ENCODE assay signal across 13 cellular contexts in genomic region chrX:2584659-2585470, GRCh38.
DNase-seq lines count a peak whose midpoint lies in the region; ATAC-seq and TF ChIP-seq lines count a peak whose summit lies in the region.
"Had no signal": no experiment of that assay in that cellular context is flagged by ENCODE, and none has a peak within 500 bp of the region (broad histone marks: within the 10 kb centered on the region; RNA-seq: fewer than 3 reads in every experiment).

No MANE protein-coding gene starts in this region.

- DNase-seq in activated T-cell treated with anti-CD3 and anti-CD28 coated beads, Interleukin-2, amount 50 U/mL, for 72 hours: no peak
- DNase-seq in activated T-cell treated with anti-CD3 and anti-CD28 coated beads, Interleukin-2, amount 50 U/mL, for 48 hours: no peak
- DNase-seq in left kidney (ENCODE audit: low read depth, low spot score) (peak; percentile 64), amniotic stem cell (lab: John Stamatoyannopoulos, UW) (no peak), gastrocnemius medialis (no peak)
- DNase-seq in stimulated activated effector memory CD8-positive, alpha-beta T cell treated with anti-CD3 and anti-CD28 coated beads, Interleukin-12 subunit alpha, Interleukin-12 subunit beta, amount 100 ng/mL, for 72 hours (ENCODE audit: low spot score in 2 of 2): no peak
- DNase-seq: left ventricle myocardium superior; NK-92 treated with Interleukin-12 subunit alpha and Interleukin-12 subunit beta, amount 100 ng/mL, for 24 hours; SJCRH30; trophoblast cell had no signal

- TF ChIP-seq CTCF in brain (conservative IDR thresholded peaks at IDR 0.05) (no peak), gastrocnemius medialis (IDR thresholded peaks at IDR 0.05 in 4 of 5, conservative IDR thresholded peaks at IDR 0.05 in 1 of 5) (no peak)

- no peak for TF ChIP-seq POLR2A in gastrocnemius medialis (IDR thresholded peaks at IDR 0.05)

- H3K4me1 Mint-ChIP-seq in activated T-cell treated with anti-CD3 and anti-CD28 coated beads, Interleukin-2, amount 50 U/mL, for 72 hours (ENCODE audit: low read depth): peaks cover 4% of the 10 kb centered on the region
- peaks cover 35% of the 10 kb centered on the region for H3K4me1 Mint-ChIP-seq in brain
- H3K4me1 Mint-ChIP-seq in stimulated activated effector memory CD8-positive, alpha-beta T cell treated with anti-CD3 and anti-CD28 coated beads, Interleukin-12 subunit alpha, Interleukin-12 subunit beta, amount 100 ng/mL, for 72 hours: peaks cover 6% of the 10 kb centered on the region

- H3K27ac ChIP-seq in gastrocnemius medialis: no peak overlapping the region
- H3K27ac ChIP-seq: pancreas, SJCRH30 had no signal

- no peak for ATAC-seq in activated T-cell treated with anti-CD3 and anti-CD28 coated beads, Interleukin-2, amount 50 U/mL, for 72 hours (replicated peaks in 1 of 2)
- no peak for ATAC-seq in stimulated activated effector memory CD8-positive, alpha-beta T cell treated with anti-CD3 and anti-CD28 coated beads, Interleukin-12 subunit alpha, Interleukin-12 subunit beta, amount 100 ng/mL, for 72 hours
- ATAC-seq in GM19035 (IDR thresholded peaks at IDR 0.05; ENCODE audit: unreplicated experiment): no peak
- no peak for ATAC-seq in gastrocnemius medialis
- ATAC-seq: pancreas had no signal

- in situ Hi-C loops in gastrocnemius medialis (cut with MboI; ENCODE audit: low sequenced_read_pairs in 4 of 4): loop anchor here in 2 of 4 donors (25.0 kb wide), 2 partner anchors 298 to 923 kb away; no protein-coding TSS in a partner anchor

- peaks cover 35% of the 10 kb centered on the region for H3K27me3 Mint-ChIP-seq in activated T-cell treated with anti-CD3 and anti-CD28 coated beads, Interleukin-2, amount 50 U/mL, for 72 hours (ENCODE audit: low read depth)
- H3K27me3 Mint-ChIP-seq in brain: peaks cover 55% of the 10 kb centered on the region

- peaks cover 29 to 42% (median 31%) of the 10 kb centered on the region in 3 donors for H3K27me3 ChIP-seq in gastrocnemius medialis
- H3K27me3 ChIP-seq: SJCRH30 had no signal

- H3K36me3 ChIP-seq in gastrocnemius medialis: no peaks in the 10 kb centered on the region
- H3K36me3 ChIP-seq: pancreas, SJCRH30 had no signal

- no peaks in the 10 kb centered on the region for H3K4me1 ChIP-seq in gastrocnemius medialis
- H3K4me1 ChIP-seq: SJCRH30 had no signal

- peak overlapping the region; percentile 78 to 79 for H3K4me3 Mint-ChIP-seq in activated T-cell treated with anti-CD3 and anti-CD28 coated beads, Interleukin-2, amount 50 U/mL, for 72 hours
- H3K4me3 Mint-ChIP-seq in brain: peak overlapping the region; percentile 87 to 97 (median 94)
- peak overlapping the region; percentile 38 for H3K4me3 Mint-ChIP-seq in stimulated activated effector memory CD8-positive, alpha-beta T cell treated with anti-CD3 and anti-CD28 coated beads, Interleukin-12 subunit alpha, Interleukin-12 subunit beta, amount 100 ng/mL, for 72 hours

- H3K4me3 ChIP-seq in gastrocnemius medialis: no peak overlapping the region
- H3K4me3 ChIP-seq: pancreas, SJCRH30 had no signal

- no peaks in the 10 kb centered on the region for H3K9me3 ChIP-seq in gastrocnemius medialis
- H3K9me3 ChIP-seq: pancreas, SJCRH30 had no signal

- H3K27ac Mint-ChIP-seq in activated T-cell treated with anti-CD3 and anti-CD28 coated beads, Interleukin-2, amount 50 U/mL, for 72 hours: no peak overlapping the region
- peak overlapping the region; percentile 8 to 90 (median 83) for H3K27ac Mint-ChIP-seq in brain
- no peak overlapping the region for H3K27ac Mint-ChIP-seq in stimulated activated effector memory CD8-positive, alpha-beta T cell treated with anti-CD3 and anti-CD28 coated beads, Interleukin-12 subunit alpha, Interleukin-12 subunit beta, amount 100 ng/mL, for 72 hours

- intact Hi-C loops in gastrocnemius medialis (cut with DNase I; ENCODE audit: low total_unique reads): no loop called here

- H3K36me3 Mint-ChIP-seq in activated T-cell treated with anti-CD3 and anti-CD28 coated beads, Interleukin-2, amount 50 U/mL, for 72 hours (ENCODE audit: insufficient read depth in 2 of 2): peaks cover 0 to 3% of the 10 kb centered on the region in 2 donors
- no peaks in the 10 kb centered on the region for H3K36me3 Mint-ChIP-seq in brain
- no peaks in the 10 kb centered on the region for H3K36me3 Mint-ChIP-seq in stimulated activated effector memory CD8-positive, alpha-beta T cell treated with anti-CD3 and anti-CD28 coated beads, Interleukin-12 subunit alpha, Interleukin-12 subunit beta, amount 100 ng/mL, for 72 hours

- H3K9me3 Mint-ChIP-seq in activated T-cell treated with anti-CD3 and anti-CD28 coated beads, Interleukin-2, amount 50 U/mL, for 72 hours: no peaks in the 10 kb centered on the region
- H3K9me3 Mint-ChIP-seq in brain: no peaks in the 10 kb centered on the region
- no peaks in the 10 kb centered on the region for H3K9me3 Mint-ChIP-seq in stimulated activated effector memory CD8-positive, alpha-beta T cell treated with anti-CD3 and anti-CD28 coated beads, Interleukin-12 subunit alpha, Interleukin-12 subunit beta, amount 100 ng/mL, for 72 hours

Comparison
In these comparisons a context has a peak if more than half of its experiments do, and no peak if none do; other contexts are left out.
1. H3K27ac Mint-ChIP-seq: peak in brain (5 of 5); none in activated T-cell treated with anti-CD3 and anti-CD28 coated beads, Interleukin-2, amount 50 U/mL, for 72 hours (single experiment) and stimulated activated effector memory CD8-positive, alpha-beta T cell treated with anti-CD3 and anti-CD28 coated beads, Interleukin-12 subunit alpha, Interleukin-12 subunit beta, amount 100 ng/mL, for 72 hours (single experiment).
2. H3K4me3 Mint-ChIP-seq: peak in every context shown above with its lines; median percentile 94 in brain; 78 in activated T-cell treated with anti-CD3 and anti-CD28 coated beads, Interleukin-2, amount 50 U/mL, for 72 hours; 38 in stimulated activated effector memory CD8-positive, alpha-beta T cell treated with anti-CD3 and anti-CD28 coated beads, Interleukin-12 subunit alpha, Interleukin-12 subunit beta, amount 100 ng/mL, for 72 hours.